8 cellular contexts compared by ENCODE assay signal in genomic region chr10:109894516-109894915, GRCh38. TPM values are rescaled to one million over a fixed set of nuclear protein-coding genes. Genes with fewer than 3 reads are reported as not detected.
DNase-seq lines count a peak whose midpoint lies in the region; ATAC-seq and TF ChIP-seq lines count a peak whose summit lies in the region.
"Had no signal": no experiment of that assay in that cellular context is flagged by ENCODE, and none has a peak within 500 bp of the region (broad histone marks: within the 10 kb centered on the region; RNA-seq: fewer than 3 reads in every experiment).

No MANE protein-coding gene starts in this region.

- peaks cover 20% of the 10 kb centered on the region for H4K20me1 ChIP-seq in IMR-90 (ENCODE audit: insufficient read depth, low read length)

- TF ChIP-seq RAD21 in IMR-90 (IDR thresholded peaks at IDR 0.05; ENCODE audit: low read length) = no peak

- WGBS in IMR-90 (ENCODE audit: extremely low coverage in 2 of 2, insufficient read length in 1 of 2), 2 experiments = 83% methylated on average over 1 of the region's 5 CpGs; no CpG with 5 or more reads in 1 of the 2 experiments

- ATAC-seq in IMR-90 (ENCODE audit: low read depth) = peak; percentile 25
- ATAC-seq in thoracic aorta (ENCODE audit: insufficient number of reproducible peaks, low FRiP score, low read depth) = no peak
- no peak for ATAC-seq in GM21447 (IDR thresholded peaks at IDR 0.05; ENCODE audit: unreplicated experiment)
- ATAC-seq: activated naive CD8-positive, alpha-beta T cell treated with anti-CD3 and anti-CD28 coated beads, Interleukin-2, amount 50 U/mL, for 24 hours had no signal

- H3K56ac ChIP-seq in IMR-90 (ENCODE audit: extremely low read depth, insufficient read depth, low read length) = no peak overlapping the region

- peak overlapping the region; percentile 15 for H2BK5ac ChIP-seq in IMR-90 (ENCODE audit: low read depth, low read length, poor library complexity, severe bottlenecking)

- H3K27me3 ChIP-seq in IMR-90 (ENCODE audit: control insufficient read depth, insufficient read depth, low read length) = no peaks in the 10 kb centered on the region
- no peaks in the 10 kb centered on the region for H3K27me3 ChIP-seq in thoracic aorta (replicated peaks; ENCODE audit: insufficient read depth)

- no peak overlapping the region for H3K4me2 ChIP-seq in IMR-90 (ENCODE audit: low read depth, low read length)

- H2AK9ac ChIP-seq in IMR-90 (replicated peaks; ENCODE audit: low read depth, low read length, poor library complexity) = peak overlapping the region; percentile 53

- H2BK15ac ChIP-seq in IMR-90 (ENCODE audit: low read depth, low read length) = no peak overlapping the region

- no peak overlapping the region; the same call in 1 of the 2 replicates for H3K23ac ChIP-seq in IMR-90 (ENCODE audit: low read depth, low read length)

- no peak overlapping the region for H3K4me3 ChIP-seq in IMR-90 (ENCODE audit: insufficient read depth, low read depth, low read length)
- no peak overlapping the region for H3K4me3 ChIP-seq in astrocyte of the cerebellum (ENCODE audit: low read depth, low read length)
- peak overlapping the region; percentile 24 for H3K4me3 ChIP-seq in thoracic aorta

- peak overlapping the region; percentile 48 for H2AFZ ChIP-seq in IMR-90 (replicated peaks; ENCODE audit: low read length, poor library complexity)

- H2BK20ac ChIP-seq in IMR-90 (ENCODE audit: low read depth, low read length) = no peak overlapping the region

- H3K27ac ChIP-seq in IMR-90 (ENCODE audit: insufficient read depth, low read length) (no peak overlapping the region; the same call in 1 of the 2 replicates), thoracic aorta (peak overlapping the region; percentile 88 to 93)

- no peak overlapping the region for H4K5ac ChIP-seq in IMR-90 (ENCODE audit: low read depth, low read length)

- H3K9me3 ChIP-seq in IMR-90 (ENCODE audit: control insufficient read depth, insufficient read depth, low read length) = no peaks in the 10 kb centered on the region
- no peaks in the 10 kb centered on the region for H3K9me3 ChIP-seq in thoracic aorta

- H3K36me3 ChIP-seq in IMR-90 (ENCODE audit: control insufficient read depth, insufficient read depth, low read length) = peaks cover 19% of the 10 kb centered on the region
- no peaks in the 10 kb centered on the region for H3K36me3 ChIP-seq in thoracic aorta

- H3K4me1 ChIP-seq in IMR-90 (ENCODE audit: control insufficient read depth, insufficient read depth, low read length) (peaks cover 26% of the 10 kb centered on the region), thoracic aorta (ENCODE audit: control insufficient read depth in 1 of 2, low read depth in 2 of 2) (peaks cover 68 to 100% of the 10 kb centered on the region in 2 donors)

- H3K9ac ChIP-seq in IMR-90 (ENCODE audit: low read depth, low read length) = no peak overlapping the region

- no peak overlapping the region for H3K4ac ChIP-seq in IMR-90 (ENCODE audit: low read depth, low read length)

- peaks cover 39% of the 10 kb centered on the region for H3K9me1 ChIP-seq in IMR-90 (ENCODE audit: insufficient read depth, low read length)

- intact Hi-C loops in IMR-90 (cut with micrococcal nuclease) = no loop called here

- H4K8ac ChIP-seq in IMR-90 (ENCODE audit: low read depth in 2 of 2, low read length in 2 of 2) = no peak overlapping the region

- CTCF ChIA-PET in IMR-90 (lab: Yijun Ruan, JAX) = interaction anchor here (0.6 to 3.1 kb wide), 4 partner anchors 10 to 364 kb away, joined by 4 to 20 read pairs (median 7); no protein-coding TSS in a partner anchor

- no peak overlapping the region for H2BK120ac ChIP-seq in IMR-90 (ENCODE audit: low read depth, low read length)

- H2AK5ac ChIP-seq in IMR-90 (ENCODE audit: low read depth, low read length) = 0 out of 2 replicates have a peak overlapping the region, but pooled peaks have one; percentile 50

- H4K91ac ChIP-seq in IMR-90 (ENCODE audit: insufficient read depth, low read depth, low read length) = no peak overlapping the region

- POLR2A ChIA-PET in IMR-90 (lab: Charles Lee; ENCODE audit: unreplicated experiment) = interaction anchor here (0.6 kb wide), 1 partner anchor 117 kb away, joined by 3 read pairs; no protein-coding TSS in a partner anchor

- DNase-seq in IMR-90 (peak; percentile 88), astrocyte of the cerebellum (ENCODE audit: low read depth) (peak; percentile 80), hypothalamus (lab: John Stamatoyannopoulos, UW) (peak in 34 of 51 donors; percentile 9 to 82 (median 46)), thoracic aorta (ENCODE audit: low spot score) (peak; percentile 31), SIG-M5 treated with dmso at 0.1 percent for 504 hours (lab: John Stamatoyannopoulos, UW; ENCODE audit: unreplicated experiment) (no peak), HuH-7.5 (ENCODE audit: low spot score) (no peak)
- DNase-seq: activated naive CD8-positive, alpha-beta T cell treated with anti-CD3 and anti-CD28 coated beads, Interleukin-2, amount 50 U/mL, for 24 hours had no signal

- peaks cover 53 to 81% of the 10 kb centered on the region in 2 experiments for H3K79me1 ChIP-seq in IMR-90 (ENCODE audit: low read depth in 1 of 2, low read length in 2 of 2)

- H3K18ac ChIP-seq in IMR-90 (ENCODE audit: low read depth, low read length) = peak overlapping the region; percentile 13; the same call in 1 of the 2 replicates

- no TSS peak for BruUV-seq in IMR-90 (replicated peaks; lab: Mats Ljungman, UMichigan)

- in situ Hi-C loops in IMR-90 (cut with MboI; ENCODE audit: low sequenced_read_pairs) (no loop called here), astrocyte of the cerebellum (cut with HindIII; ENCODE audit: low sequenced_read_pairs) (loop anchor here (25.0 kb wide), 2 partner anchors 193 to 393 kb away; no protein-coding TSS in a partner anchor)

- dilution Hi-C loops in IMR-90 (cut with HindIII; ENCODE audit: low sequenced_read_pairs, unreplicated experiment) = no loop called here

- 0 out of 2 replicates have a peak overlapping the region, but pooled peaks have one; percentile 18 for H3K14ac ChIP-seq in IMR-90 (replicated peaks; ENCODE audit: low read depth, low read length)

- TF ChIP-seq CTCF in IMR-90 (conservative IDR thresholded peaks at IDR 0.05; ENCODE audit: low read depth, low read length) (no peak), astrocyte of the cerebellum (IDR thresholded peaks at IDR 0.05; ENCODE audit: low read depth, low read length, missing control alignments) (no peak), thoracic aorta (IDR thresholded peaks at IDR 0.05) (no peak)

- TF ChIP-seq POLR2A in IMR-90 (IDR thresholded peaks at IDR 0.05; ENCODE audit: low read depth, low read length) = no peak

TF ChIP-seq in IMR-90, 13 proteins besides CTCF, POLR2A, EP300 and RAD21:
- TF ChIP-seq CHD1 (IDR thresholded peaks at IDR 0.05; ENCODE audit: low read depth, low read length) (no peak), BHLHE40 (IDR thresholded peaks at IDR 0.05; ENCODE audit: low read depth, low read length) (peak; percentile 46; the same call in 1 of the 2 replicates), CEBPB (IDR thresholded peaks at IDR 0.05; ENCODE audit: low read depth, low read length) (peak; percentile 70), FOS (IDR thresholded peaks at IDR 0.05; ENCODE audit: low read depth, low read length) (no peak), RCOR1 (IDR thresholded peaks at IDR 0.05; ENCODE audit: insufficient replicate concordance, low read length) (no peak), SMC3 (IDR thresholded peaks at IDR 0.05; ENCODE audit: low read depth, low read length) (no peak)

RNA-seq across cellular contexts. Expression of gene XPNPEP1, which starts 28.8 kb away (rescaled TPM):
- total RNA-seq in IMR-90 (2012; rRNA removed) (136 and 164 TPM in 2 replicates), thoracic aorta (10 to 100 TPM; 36.0 to 86.0 TPM)
- 311 and 378 TPM in 2 replicates for polyA plus RNA-seq in IMR-90 (2012; rRNA removed)
- 71.3 and 117 TPM in 2 replicates for polyA plus RNA-seq in IMR-90 (2012; cell fraction: cytosol; rRNA removed)
- 84.0 and 137 TPM in 2 replicates for polyA plus RNA-seq in IMR-90 (2012; cell fraction: nucleus; rRNA removed; ENCODE audit: low replicate concordance)

Comparison
In these comparisons a context has a peak if more than half of its experiments do, and no peak if none do; other contexts are left out.
1. DNase-seq: peak in IMR-90 (single experiment), astrocyte of the cerebellum (single experiment), hypothalamus (34 of 51) and thoracic aorta (single experiment); none in SIG-M5 treated with dmso at 0.1 percent for 504 hours (single experiment) and HuH-7.5 (single experiment).